ENCODE assay signal across 14 cellular contexts in genomic region chr3:185595520-185595919, GRCh38. TPM values are rescaled to one million over a fixed set of nuclear protein-coding genes. Genes with fewer than 3 reads are reported as not detected.
DNase-seq lines count a peak whose midpoint lies in the region; ATAC-seq and TF ChIP-seq lines count a peak whose summit lies in the region.
"Had no signal": no experiment of that assay in that cellular context is flagged by ENCODE, and none has a peak within 500 bp of the region (broad histone marks: within the 10 kb centered on the region; RNA-seq: fewer than 3 reads in every experiment).

No MANE protein-coding gene starts in this region.

- no peaks in the 10 kb centered on the region for H3K9me3 Mint-ChIP-seq in stimulated activated naive CD8-positive, alpha-beta T cell treated with anti-CD3 and anti-CD28 coated beads, Interleukin-15, Interleukin-2, amounts not matched to agents 100 ng/mL and 50 ng/mL, for 24 hours
- H3K9me3 Mint-ChIP-seq in Calu3 (ENCODE audit: low read depth, unreplicated experiment), result no peaks in the 10 kb centered on the region

- H3K27me3 Mint-ChIP-seq in stimulated activated naive CD8-positive, alpha-beta T cell treated with anti-CD3 and anti-CD28 coated beads, Interleukin-15, Interleukin-2, amounts not matched to agents 100 ng/mL and 50 ng/mL, for 24 hours, result no peaks in the 10 kb centered on the region
- no peaks in the 10 kb centered on the region for H3K27me3 Mint-ChIP-seq in Calu3 (ENCODE audit: unreplicated experiment)

- BruUV-seq in Calu3 (replicated peaks; lab: Mats Ljungman, UMichigan), result no TSS peak

- peaks cover 35% of the 10 kb centered on the region for H3K36me3 Mint-ChIP-seq in stimulated activated naive CD8-positive, alpha-beta T cell treated with anti-CD3 and anti-CD28 coated beads, Interleukin-15, Interleukin-2, amounts not matched to agents 100 ng/mL and 50 ng/mL, for 24 hours (ENCODE audit: low read depth)
- peaks cover 22% of the 10 kb centered on the region for H3K36me3 Mint-ChIP-seq in Calu3 (ENCODE audit: insufficient read depth, unreplicated experiment)

- peaks cover 15% of the 10 kb centered on the region for H3K4me1 Mint-ChIP-seq in stimulated activated naive CD8-positive, alpha-beta T cell treated with anti-CD3 and anti-CD28 coated beads, Interleukin-15, Interleukin-2, amounts not matched to agents 100 ng/mL and 50 ng/mL, for 24 hours (ENCODE audit: low read depth)
- H3K4me1 Mint-ChIP-seq in Calu3 (ENCODE audit: low read depth, unreplicated experiment), result no peaks in the 10 kb centered on the region

- ATAC-seq in stimulated activated naive CD8-positive, alpha-beta T cell treated with anti-CD3 and anti-CD28 coated beads, Interleukin-15, Interleukin-2, amounts not matched to agents 100 U/mL and 50 U/mL, for 24 hours, result no peak
- peak; percentile 71 for ATAC-seq in HG03103 (IDR thresholded peaks at IDR 0.05; ENCODE audit: low read depth, unreplicated experiment)
- no peak for ATAC-seq in GM21526 (IDR thresholded peaks at IDR 0.05; ENCODE audit: low FRiP score, unreplicated experiment)

- DNase-seq in stimulated activated naive CD8-positive, alpha-beta T cell treated with anti-CD3 and anti-CD28 coated beads, Interleukin-15, Interleukin-2, amounts not matched to agents 100 U/mL and 50 U/mL, for 24 hours, result no peak
- DNase-seq in SIG-M5 (lab: John Stamatoyannopoulos, UW) (peak; percentile 72), AG08396 (ENCODE audit: low spot score) (no peak), G401 (ENCODE audit: low spot score) (no peak), Calu3 (no peak)
- DNase-seq: brain microvascular endothelial cell; EL; NCI-H2081; PC-9; stimulated activated CD4-positive, alpha-beta T cell treated with anti-CD3 and anti-CD28 coated beads, Interleukin-4, amount 100 ng/mL, for 4 hours; testis had no signal

- in situ Hi-C loops in G401 (cut with HindIII; ENCODE audit: low sequenced_read_pairs), result no loop called here

- intact Hi-C loops in Calu3 (cut with micrococcal nuclease; ENCODE audit: unreplicated experiment), result no loop called here

- CTCF ChIA-PET in Calu3 (lab: Charles Lee), result interaction anchor here (0.5 to 0.6 kb wide), 2 partner anchors 135 to 1178 kb away, joined by 3 to 4 read pairs; no protein-coding TSS in a partner anchor

- H3K27ac Mint-ChIP-seq in stimulated activated naive CD8-positive, alpha-beta T cell treated with anti-CD3 and anti-CD28 coated beads, Interleukin-15, Interleukin-2, amounts not matched to agents 100 ng/mL and 50 ng/mL, for 24 hours, result peak overlapping the region; percentile 84
- H3K27ac Mint-ChIP-seq in Calu3 (ENCODE audit: unreplicated experiment), result no peak overlapping the region

- TF ChIP-seq CTCF in Calu3 (IDR thresholded peaks at IDR 0.05; ENCODE audit: unreplicated experiment), result no peak

- no peak overlapping the region for H3K4me3 Mint-ChIP-seq in stimulated activated naive CD8-positive, alpha-beta T cell treated with anti-CD3 and anti-CD28 coated beads, Interleukin-15, Interleukin-2, amounts not matched to agents 100 ng/mL and 50 ng/mL, for 24 hours
- no peak overlapping the region for H3K4me3 Mint-ChIP-seq in Calu3 (ENCODE audit: low read depth, unreplicated experiment)

RNA-seq across cellular contexts. Expression of gene SENP2, which starts 9.4 kb away (rescaled TPM):
- total RNA-seq in G401 (2014; rRNA removed; shearing (Covaris generic)), result 8.5 and 25.4 TPM in 2 replicates
- total RNA-seq in Calu3 (2022), result 75.1 and 87.1 TPM in 2 replicates

RNA-seq across cellular contexts. Expression of gene LIPH, which starts 43.1 kb away (rescaled TPM):
- total RNA-seq in G401 (2014; rRNA removed; shearing (Covaris generic)), result not detected in 2 replicates
- 159 and 213 TPM in 2 replicates for total RNA-seq in Calu3 (2022)

Comparison
In these comparisons a context has a peak if more than half of its experiments do, and no peak if none do; other contexts are left out.
1. RNA of gene LIPH, which starts 43.1 kb away (total RNA-seq): 159 to 213 TPM in Calu3; not detected in G401; every median in the first group is over 100 times any median in the second.